Comparison of ENCODE assay signal across 25 cellular contexts in the genomic region with DNA sequence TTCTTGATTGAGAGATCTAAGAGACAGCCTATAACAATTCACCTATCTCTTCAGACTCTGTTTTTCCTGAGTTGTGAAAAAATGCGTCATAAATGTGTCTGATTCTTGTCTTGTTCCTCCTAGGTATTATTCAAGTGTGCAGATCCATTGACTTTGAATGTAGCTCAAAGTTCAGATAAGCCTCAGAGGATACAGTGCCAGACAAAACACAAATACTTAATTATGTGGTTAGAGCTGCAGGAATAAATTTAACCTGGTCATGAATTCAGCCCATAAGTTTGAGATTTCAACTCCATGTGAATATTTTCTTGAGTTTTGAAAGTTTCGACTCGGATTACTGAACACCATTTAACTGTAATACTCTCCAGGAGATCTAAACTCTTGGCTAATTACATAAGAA.
DNase-seq lines count a peak whose midpoint lies in the region; ATAC-seq, FAIRE-seq and TF ChIP-seq lines count a peak whose summit lies in the region.
"Had no signal": no experiment of that assay in that cellular context is flagged by ENCODE, and none has a peak within 500 bp of the region (broad histone marks: within the 10 kb centered on the region; RNA-seq: fewer than 3 reads in every experiment).

No MANE protein-coding gene starts in this region.

- no peak overlapping the region for H3K9ac ChIP-seq in astrocyte (ENCODE audit: low read length)
- H3K9ac ChIP-seq in endothelial cell of umbilical vein (replicated peaks; ENCODE audit: extremely low read depth, insufficient read depth, low read length): no peak overlapping the region
- H3K9ac ChIP-seq: BLaER1 had no signal

- no peak for ATAC-seq in HG03457 (IDR thresholded peaks at IDR 0.05; ENCODE audit: unreplicated experiment)
- no peak for ATAC-seq in left lobe of liver
- ATAC-seq: A549 had no signal

- H3K9me1 ChIP-seq in endothelial cell of umbilical vein (replicated peaks; ENCODE audit: control insufficient read depth, extremely low read depth, insufficient read depth, low read length): no peaks in the 10 kb centered on the region

- BruUV-seq in endothelial cell of umbilical vein (replicated peaks; lab: Mats Ljungman, UMichigan): no TSS peak

- H2AFZ ChIP-seq in astrocyte (ENCODE audit: low read depth, low read length) (no peak overlapping the region), endothelial cell of umbilical vein (ENCODE audit: low read depth, low read length) (no peak overlapping the region)

- H3K4me3 ChIP-seq in astrocyte (ENCODE audit: insufficient read depth, low read depth, low read length) (no peak overlapping the region), endothelial cell of umbilical vein (replicated peaks in 1 of 3; ENCODE audit: insufficient read depth in 1 of 3, low read depth in 1 of 3, low read length in 3 of 3) (no peak overlapping the region), Peyer's patch (no peak overlapping the region)
- H3K4me3 ChIP-seq: A549, BLaER1 had no signal

- H3K27ac ChIP-seq in astrocyte (ENCODE audit: low read depth, low read length): no peak overlapping the region
- H3K27ac ChIP-seq in endothelial cell of umbilical vein (ENCODE audit: insufficient read depth, low read depth, low read length): no peak overlapping the region
- H3K27ac ChIP-seq in Peyer's patch: no peak overlapping the region
- H3K27ac ChIP-seq: 22Rv1, A549, BLaER1 had no signal

- POLR2A ChIA-PET in endothelial cell of umbilical vein (lab: Charles Lee): no interaction called here

- in situ Hi-C loops in Caki2 (cut with HindIII; ENCODE audit: low pct_unique_long_range_greater_than_20kb, low sequenced_read_pairs): no loop called here

- no peaks in the 10 kb centered on the region for H3K36me3 ChIP-seq in astrocyte (ENCODE audit: insufficient read depth, low read length)
- no peaks in the 10 kb centered on the region for H3K36me3 ChIP-seq in endothelial cell of umbilical vein (ENCODE audit: control insufficient read depth in 2 of 2, extremely low read depth in 1 of 2, insufficient read depth in 2 of 2, low read length in 2 of 2)
- no peaks in the 10 kb centered on the region for H3K36me3 ChIP-seq in Peyer's patch
- H3K36me3 ChIP-seq: BLaER1 had no signal

- dilution Hi-C loops in endothelial cell of umbilical vein (cut with MboI; ENCODE audit: extremely low pct_ligation_motif_present, low sequenced_read_pairs): no loop called here

- CTCF ChIA-PET in endothelial cell of umbilical vein (lab: Charles Lee): interaction anchor here (1.8 kb wide), 1 partner anchor 88 kb away, joined by 7 read pairs; no protein-coding TSS in a partner anchor

- intact Hi-C loops in endothelial cell of umbilical vein (cut with micrococcal nuclease): no loop called here

- peak; percentile 43 for DNase-seq in Caki2 (ENCODE audit: low read depth)
- DNase-seq in astrocyte (ENCODE audit: low read depth): peak; percentile 59
- peak; percentile 64 for DNase-seq in astrocyte of the hippocampus (ENCODE audit: low read depth, low spot score)
- no peak for DNase-seq in endothelial cell of umbilical vein (ENCODE audit: low read depth, low spot score)
- DNase-seq in left lobe of liver (ENCODE audit: low spot score): no peak
- no peak for DNase-seq in GM03348 (ENCODE audit: low spot score)
- no peak for DNase-seq in Peyer's patch
- DNase-seq: AML-193; C1 segment of cervical spinal cord; Calu3; CD4-positive, alpha-beta memory T cell; CD4-positive, CD25-positive, alpha-beta regulatory T cell; CD8-positive, alpha-beta memory T cell; COR-L47; DMS79 treated with DMSO at 0.1 percent for 48 hours; EL; GDM1 had no signal

- TF ChIP-seq CTCF in astrocyte (IDR thresholded peaks at IDR 0.05; ENCODE audit: insufficient read depth, low read depth, low read length) (no peak), endothelial cell of umbilical vein (IDR thresholded peaks at IDR 0.05; ENCODE audit: extremely low read depth in 1 of 2, insufficient read depth in 1 of 2, low read depth in 1 of 2, low read length in 2 of 2) (no peak), Peyer's patch (IDR thresholded peaks at IDR 0.05) (no peak)

- H3K4me1 ChIP-seq in astrocyte (ENCODE audit: insufficient read depth, low read length): no peaks in the 10 kb centered on the region
- H3K4me1 ChIP-seq in endothelial cell of umbilical vein (ENCODE audit: control insufficient read depth, extremely low read depth, insufficient read depth, low read length): peaks cover 4% of the 10 kb centered on the region
- no peaks in the 10 kb centered on the region for H3K4me1 ChIP-seq in Peyer's patch
- H3K4me1 ChIP-seq: A549 had no signal

- no peaks in the 10 kb centered on the region for H3K27me3 Mint-ChIP-seq in astrocyte (ENCODE audit: low read depth, unreplicated experiment)
- H3K27me3 Mint-ChIP-seq: B cell; CD4-positive, alpha-beta memory T cell; CD4-positive, CD25-positive, alpha-beta regulatory T cell; CD8-positive, alpha-beta memory T cell had no signal

- H3K4me2 ChIP-seq in astrocyte (ENCODE audit: low read length): no peak overlapping the region
- H3K4me2 ChIP-seq in endothelial cell of umbilical vein (ENCODE audit: insufficient read depth, low read length): no peak overlapping the region
- H3K4me2 ChIP-seq: A549, BLaER1 had no signal

- no peak overlapping the region for H3K4me3 Mint-ChIP-seq in astrocyte (ENCODE audit: unreplicated experiment)
- H3K4me3 Mint-ChIP-seq: B cell; CD14-positive monocyte; CD4-positive, alpha-beta memory T cell; CD4-positive, CD25-positive, alpha-beta regulatory T cell; CD8-positive, alpha-beta memory T cell had no signal

- H3K36me3 Mint-ChIP-seq in astrocyte (ENCODE audit: low read depth, unreplicated experiment): no peaks in the 10 kb centered on the region
- H3K36me3 Mint-ChIP-seq: CD14-positive monocyte; CD4-positive, alpha-beta memory T cell; CD4-positive, CD25-positive, alpha-beta regulatory T cell; CD8-positive, alpha-beta memory T cell had no signal

- no peaks in the 10 kb centered on the region for H3K9me3 ChIP-seq in astrocyte (ENCODE audit: insufficient read depth, low read depth, low read length)
- H3K9me3 ChIP-seq in endothelial cell of umbilical vein (replicated peaks; ENCODE audit: control insufficient read depth, insufficient read depth, low read length): no peaks in the 10 kb centered on the region
- no peaks in the 10 kb centered on the region for H3K9me3 ChIP-seq in Peyer's patch
- H3K9me3 ChIP-seq: A549, BLaER1 had no signal

- H3K27ac Mint-ChIP-seq in astrocyte (ENCODE audit: unreplicated experiment): no peak overlapping the region
- H3K27ac Mint-ChIP-seq: B cell; CD14-positive monocyte; CD4-positive, alpha-beta memory T cell; CD4-positive, CD25-positive, alpha-beta regulatory T cell; CD8-positive, alpha-beta memory T cell had no signal

- FAIRE-seq in astrocyte (lab: Jason Lieb, UNC): no peak
- FAIRE-seq in endothelial cell of umbilical vein (lab: Jason Lieb, UNC): peak; percentile 33
- FAIRE-seq: A549, D721Med, GM12891 had no signal

- H4K20me1 ChIP-seq in astrocyte (ENCODE audit: insufficient read depth, low read length) (no peaks in the 10 kb centered on the region), endothelial cell of umbilical vein (replicated peaks; ENCODE audit: control insufficient read depth, extremely low read depth, insufficient read depth, low read length) (no peaks in the 10 kb centered on the region)
- H4K20me1 ChIP-seq: BLaER1 had no signal

- no peaks in the 10 kb centered on the region for H3K9me3 Mint-ChIP-seq in astrocyte (ENCODE audit: unreplicated experiment)
- H3K9me3 Mint-ChIP-seq: CD14-positive monocyte had no signal

- peaks cover 2% of the 10 kb centered on the region for H3K4me1 Mint-ChIP-seq in astrocyte (ENCODE audit: low read depth, unreplicated experiment)
- H3K4me1 Mint-ChIP-seq: B cell; CD14-positive monocyte; CD4-positive, alpha-beta memory T cell; CD4-positive, CD25-positive, alpha-beta regulatory T cell; CD8-positive, alpha-beta memory T cell had no signal

- TF ChIP-seq POLR2A in endothelial cell of umbilical vein (IDR thresholded peaks at IDR 0.05; ENCODE audit: low read depth, low read length) (no peak), Peyer's patch (IDR thresholded peaks at IDR 0.05) (no peak)

- H3K79me2 ChIP-seq in astrocyte (ENCODE audit: insufficient read depth, low read length) (no peaks in the 10 kb centered on the region), endothelial cell of umbilical vein (ENCODE audit: control insufficient read depth, insufficient read depth, low read length) (no peaks in the 10 kb centered on the region)

- H3K27me3 ChIP-seq in astrocyte (ENCODE audit: insufficient read depth, low read length) (no peaks in the 10 kb centered on the region), endothelial cell of umbilical vein (ENCODE audit: control insufficient read depth in 2 of 2, insufficient read depth in 2 of 2, low read length in 2 of 2) (no peaks in the 10 kb centered on the region), Peyer's patch (no peaks in the 10 kb centered on the region)
- H3K27me3 ChIP-seq: BLaER1 had no signal

TF ChIP-seq in endothelial cell of umbilical vein, 7 proteins besides CTCF, POLR2A, EP300 and RAD21:
- TF ChIP-seq, protein P1, sequence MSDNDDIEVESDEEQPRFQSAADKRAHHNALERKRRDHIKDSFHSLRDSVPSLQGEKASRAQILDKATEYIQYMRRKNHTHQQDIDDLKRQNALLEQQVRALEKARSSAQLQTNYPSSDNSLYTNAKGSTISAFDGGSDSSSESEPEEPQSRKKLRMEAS (IDR thresholded peaks at IDR 0.05; ENCODE audit: insufficient read depth, insufficient read length): no peak
- TF ChIP-seq MYC (IDR thresholded peaks at IDR 0.05; ENCODE audit: low read depth, low read length) (no peak), JUN (IDR thresholded peaks at IDR 0.05; ENCODE audit: borderline replicate concordance, insufficient read depth, insufficient read length, low read depth) (no peak), FOS (IDR thresholded peaks at IDR 0.05; ENCODE audit: borderline replicate concordance, insufficient read depth, low read length) (no peak), EZH2 (IDR thresholded peaks at IDR 0.05; ENCODE audit: borderline replicate concordance, low read depth, low read length, severe bottlenecking) (no peak), POLR2AphosphoS5 (IDR thresholded peaks at IDR 0.05; ENCODE audit: insufficient read depth, low read depth, low read length) (no peak), GATA2 (IDR thresholded peaks at IDR 0.05; ENCODE audit: insufficient read depth, insufficient read length, low read depth, low read length) (no peak)

Comparison
In these comparisons a context has a peak if more than half of its experiments do, and no peak if none do; other contexts are left out.
1. DNase-seq: peak in Caki2 (single experiment), astrocyte (single experiment) and astrocyte of the hippocampus (single experiment); none in endothelial cell of umbilical vein (single experiment), left lobe of liver (single experiment), GM03348 (single experiment) and Peyer's patch (0 of 3).